In the genomic region with DNA sequence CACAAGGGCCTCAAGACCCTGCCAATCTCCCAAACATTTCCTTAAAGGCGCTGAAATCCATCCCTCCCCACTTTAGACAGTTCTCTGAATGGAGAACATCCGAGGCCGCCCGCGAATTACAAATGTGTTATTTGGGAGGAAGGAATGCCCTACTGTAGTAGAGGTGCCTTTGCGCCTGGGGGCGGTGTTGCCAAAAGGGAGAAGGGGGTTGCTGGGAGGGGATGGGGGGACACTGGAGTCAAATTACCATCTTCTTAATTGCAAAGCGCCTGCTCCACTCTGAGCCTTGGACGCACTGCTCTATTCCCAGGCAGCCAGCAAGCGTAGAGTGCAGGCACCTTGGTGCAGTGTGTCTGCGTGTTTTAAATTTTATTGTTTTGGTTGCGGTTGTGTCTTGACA, we compare ENCODE assay signal across 1 cellular context.
TF ChIP-seq lines count a peak whose summit lies in the region.

No MANE protein-coding gene starts in this region.

TF ChIP-seq in GM12891, 5 proteins besides CTCF, POLR2A, EP300 and RAD21:
- TF ChIP-seq POLR2AphosphoS5 (IDR thresholded peaks at IDR 0.05; ENCODE audit: low read depth, low read length) (no peak), POU2F2 (IDR thresholded peaks at IDR 0.05; ENCODE audit: low read depth, low read length) (no peak)
TF ChIP-seq in GM12891: peak in this region for 0.
